ENCODE assay signal across 5 cellular contexts in the genomic region with DNA sequence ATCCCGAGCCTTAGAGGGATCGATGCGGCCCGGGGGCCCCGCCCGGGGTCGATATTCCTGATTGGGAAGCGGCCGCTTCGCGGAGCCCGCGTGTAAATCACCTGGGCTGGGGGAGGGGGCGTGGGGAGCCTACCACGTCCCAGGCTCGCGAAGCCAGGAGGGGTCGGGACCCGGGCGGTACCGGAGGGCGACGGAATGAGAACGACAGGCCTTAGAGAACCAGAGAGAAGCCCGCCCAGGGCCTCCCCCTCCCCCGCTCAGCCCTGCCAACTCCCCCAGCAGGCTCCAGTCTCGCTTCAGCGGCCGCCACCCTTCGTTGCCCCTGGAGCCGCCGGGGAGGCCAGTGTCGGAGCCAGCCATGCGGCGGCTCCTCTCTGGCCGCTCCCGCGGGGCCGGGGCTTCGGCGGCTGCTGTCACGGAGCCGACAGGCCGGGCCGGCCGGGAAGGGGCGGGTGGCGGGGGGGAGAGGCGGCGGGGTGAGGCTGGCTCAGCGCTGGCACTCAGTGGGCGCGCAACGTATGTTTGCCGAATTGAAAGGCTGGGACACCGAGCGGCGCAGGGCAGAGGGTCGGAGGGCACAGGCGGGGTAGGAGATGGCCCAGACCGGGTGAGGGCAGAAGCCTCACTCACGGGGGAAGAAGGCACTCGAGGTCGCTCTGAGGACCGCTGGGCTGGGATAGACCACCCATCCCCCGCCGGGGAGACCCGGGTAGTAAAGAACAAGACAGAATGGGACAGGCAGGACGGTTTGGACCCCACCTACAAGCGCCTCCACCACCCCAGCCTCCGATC.
A peak's percentile ranks its signal among the peaks of the same experiment; 100 is the strongest.
DNase-seq lines count a peak whose midpoint lies in the region; ATAC-seq and TF ChIP-seq lines count a peak whose summit lies in the region.

No MANE protein-coding gene starts in this region.

- DNase-seq in activated T-cell treated with anti-CD3 and anti-CD28 coated beads, Interleukin-2, amount 50 U/mL, for 24 hours, result peak; percentile 52
- peak in 1 of 2 donors; percentile 49 for DNase-seq in memory B cell (ENCODE audit: low spot score in 2 of 2)

- CTCF ChIA-PET in HEK293 (lab: Yijun Ruan, JAX), result interaction anchor here (0.5 to 6.0 kb wide), 9 partner anchors 8 to 215 kb away, joined by 3 to 96 read pairs (median 21); partner anchors contain the start of genes C1QL4 and TROAP

- POLR2A ChIA-PET in HEK293 (lab: Yijun Ruan, JAX), result interaction anchor here (0.6 to 1.1 kb wide), 2 partner anchors 8 to 9 kb away, joined by 3 to 5 read pairs; partner anchors contain the start of gene C1QL4

- no peaks in the 10 kb centered on the region for H3K36me3 Mint-ChIP-seq in activated T-cell treated with anti-CD3 and anti-CD28 coated beads, Interleukin-2, amount 50 U/mL, for 24 hours (ENCODE audit: low read depth)
- H3K36me3 Mint-ChIP-seq in memory B cell, result no peaks in the 10 kb centered on the region

- ATAC-seq in memory B cell (ENCODE audit: low read depth), result peak; percentile 47
- no peak for ATAC-seq in GM19035 (IDR thresholded peaks at IDR 0.05; ENCODE audit: unreplicated experiment)
- no peak for ATAC-seq in GM19328 (IDR thresholded peaks at IDR 0.05; ENCODE audit: unreplicated experiment)

- no peak for TF ChIP-seq CTCF in HEK293 (tag by site-specific recombination; IDR thresholded peaks at IDR 0.05)

- peak overlapping the region; percentile 54 for H3K4me3 Mint-ChIP-seq in activated T-cell treated with anti-CD3 and anti-CD28 coated beads, Interleukin-2, amount 50 U/mL, for 24 hours
- H3K4me3 Mint-ChIP-seq in memory B cell, result peak overlapping the region; percentile 85

- peak overlapping the region; percentile 3; the same call in 1 of the 2 replicates for H3K4me3 ChIP-seq in HEK293 (ENCODE audit: low read depth, low read length)

- peaks cover 21% of the 10 kb centered on the region for H3K4me1 ChIP-seq in HEK293 (ENCODE audit: control insufficient read depth, insufficient read depth, low read length)

- peaks cover 0 to 10% of the 10 kb centered on the region in 2 experiments; a peak in 1 of 3 replicates for H3K36me3 ChIP-seq in HEK293 (ENCODE audit: control insufficient read depth in 2 of 2, insufficient read depth in 1 of 2, low read length in 2 of 2)

- H3K27me3 Mint-ChIP-seq in activated T-cell treated with anti-CD3 and anti-CD28 coated beads, Interleukin-2, amount 50 U/mL, for 24 hours, result peaks cover 83% of the 10 kb centered on the region
- peaks cover 18% of the 10 kb centered on the region for H3K27me3 Mint-ChIP-seq in memory B cell

- no peaks in the 10 kb centered on the region for H3K9me3 Mint-ChIP-seq in activated T-cell treated with anti-CD3 and anti-CD28 coated beads, Interleukin-2, amount 50 U/mL, for 24 hours
- no peaks in the 10 kb centered on the region for H3K9me3 Mint-ChIP-seq in memory B cell

- H3K9me3 ChIP-seq in HEK293 (ENCODE audit: control insufficient read depth, insufficient read depth, low read depth, low read length), result no peaks in the 10 kb centered on the region

- peaks cover 46% of the 10 kb centered on the region for H3K4me1 Mint-ChIP-seq in activated T-cell treated with anti-CD3 and anti-CD28 coated beads, Interleukin-2, amount 50 U/mL, for 24 hours (ENCODE audit: low read depth)
- peaks cover 33% of the 10 kb centered on the region for H3K4me1 Mint-ChIP-seq in memory B cell

- H3K27ac Mint-ChIP-seq in activated T-cell treated with anti-CD3 and anti-CD28 coated beads, Interleukin-2, amount 50 U/mL, for 24 hours, result no peak overlapping the region
- no peak overlapping the region for H3K27ac Mint-ChIP-seq in memory B cell

- H3K27ac ChIP-seq in HEK293 (ENCODE audit: extremely low read depth, low read depth, low read length), result peak overlapping the region; percentile 43; the same call in 1 of the 2 replicates

TF ChIP-seq in HEK293, 187 proteins besides CTCF, POLR2A, EP300 and RAD21:
- TF ChIP-seq GLIS1 (tag by site-specific recombination; IDR thresholded peaks at IDR 0.05) (peak; percentile 53; the same call in 1 of the 2 replicates), BCL11A (tag by site-specific recombination; IDR thresholded peaks at IDR 0.05; ENCODE audit: low read depth) (no peak), ZSCAN30 (tag by site-specific recombination; IDR thresholded peaks at IDR 0.05) (0 out of 2 replicates have a peak, but pooled peaks have one; percentile 34), ZNF596 (tag by site-specific recombination; IDR thresholded peaks at IDR 0.05) (0 out of 2 replicates have a peak, but pooled peaks have one; percentile 18), ZNF23 (tag by site-specific recombination; IDR thresholded peaks at IDR 0.05; ENCODE audit: borderline replicate concordance) (no peak), KLF10 (tag by site-specific recombination; IDR thresholded peaks at IDR 0.05) (no peak), SP7 (tag by site-specific recombination; IDR thresholded peaks at IDR 0.05) (no peak), ZBTB6 (tag by site-specific recombination; IDR thresholded peaks at IDR 0.05) (peak; percentile 42; the same call in 1 of the 2 replicates), ZNF488 (tag by site-specific recombination; IDR thresholded peaks at IDR 0.05) (no peak), KLF8 (tag by site-specific recombination; IDR thresholded peaks at IDR 0.05) (peak; percentile 26; the same call in 1 of the 2 replicates), ZBTB8A (tag by site-specific recombination; IDR thresholded peaks at IDR 0.05) (peak; percentile 39; the same call in 1 of the 2 replicates), ZBTB10 (tag by site-specific recombination; IDR thresholded peaks at IDR 0.05) (no peak), ZNF335 (tag by site-specific recombination; conservative IDR thresholded peaks at IDR 0.05) (peak; percentile 81), ZBTB17 (tag by site-specific recombination; IDR thresholded peaks at IDR 0.05) (no peak), ZIC2 (tag by site-specific recombination; IDR thresholded peaks at IDR 0.05) (0 out of 2 replicates have a peak, but pooled peaks have one; percentile 9), ZNF10 (tag by site-specific recombination; IDR thresholded peaks at IDR 0.05) (no peak), SP2 (tag by site-specific recombination; IDR thresholded peaks at IDR 0.05) (peak; percentile 17; the same call in 1 of the 2 replicates), KLF1 (tag by site-specific recombination; IDR thresholded peaks at IDR 0.05) (peak; percentile 45; the same call in 1 of the 2 replicates), GLIS2 (tag by site-specific recombination; IDR thresholded peaks at IDR 0.05) (0 out of 2 replicates have a peak, but pooled peaks have one; percentile 35)
- TF ChIP-seq, protein P1, sequence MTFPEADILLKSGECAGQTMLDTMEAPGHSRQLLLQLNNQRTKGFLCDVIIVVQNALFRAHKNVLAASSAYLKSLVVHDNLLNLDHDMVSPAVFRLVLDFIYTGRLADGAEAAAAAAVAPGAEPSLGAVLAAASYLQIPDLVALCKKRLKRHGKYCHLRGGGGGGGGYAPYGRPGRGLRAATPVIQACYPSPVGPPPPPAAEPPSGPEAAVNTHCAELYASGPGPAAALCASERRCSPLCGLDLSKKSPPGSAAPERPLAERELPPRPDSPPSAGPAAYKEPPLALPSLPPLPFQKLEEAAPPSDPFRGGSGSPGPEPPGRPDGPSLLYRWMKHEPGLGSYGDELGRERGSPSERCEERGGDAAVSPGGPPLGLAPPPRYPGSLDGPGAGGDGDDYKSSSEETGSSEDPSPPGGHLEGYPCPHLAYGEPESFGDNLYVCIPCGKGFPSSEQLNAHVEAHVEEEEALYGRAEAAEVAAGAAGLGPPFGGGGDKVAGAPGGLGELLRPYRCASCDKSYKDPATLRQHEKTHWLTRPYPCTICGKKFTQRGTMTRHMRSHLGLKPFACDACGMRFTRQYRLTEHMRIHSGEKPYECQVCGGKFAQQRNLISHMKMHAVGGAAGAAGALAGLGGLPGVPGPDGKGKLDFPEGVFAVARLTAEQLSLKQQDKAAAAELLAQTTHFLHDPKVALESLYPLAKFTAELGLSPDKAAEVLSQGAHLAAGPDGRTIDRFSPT (tag by site-specific recombination; IDR thresholded peaks at IDR 0.05), result 0 out of 2 replicates have a peak, but pooled peaks have one; percentile 18
